In genomic region chr19:5472303-5472702, GRCh38 we compare ENCODE assay signal across 24 cellular contexts. TPM values are rescaled to one million over a fixed set of nuclear protein-coding genes. Genes with fewer than 3 reads are reported as not detected.
"Had no signal": no experiment of that assay in that cellular context is flagged by ENCODE, and none has a peak within 500 bp of the region (broad histone marks: within the 10 kb centered on the region; RNA-seq: fewer than 3 reads in every experiment).

No MANE protein-coding gene starts in this region.

- ATAC-seq: heart left ventricle; mucosa of descending colon; naive thymus-derived CD8-positive, alpha-beta T cell had no signal

- H3K4me1 ChIP-seq: tibial artery had no signal

- FAIRE-seq: frontal cortex, small intestine had no signal

- H3K9me3 Mint-ChIP-seq: naive thymus-derived CD8-positive, alpha-beta T cell had no signal

- H3K27ac Mint-ChIP-seq: naive thymus-derived CD8-positive, alpha-beta T cell had no signal

- H3K36me3 Mint-ChIP-seq: naive thymus-derived CD8-positive, alpha-beta T cell had no signal

- H3K27ac ChIP-seq: dorsolateral prefrontal cortex, heart left ventricle, right atrium auricular region, tibial artery had no signal

- H3K27me3 ChIP-seq: right atrium auricular region had no signal

- H3K4me3 Mint-ChIP-seq: naive thymus-derived CD8-positive, alpha-beta T cell had no signal

- H3K36me3 ChIP-seq: heart left ventricle, right atrium auricular region, tibial artery had no signal

- H3K9me3 ChIP-seq: heart left ventricle, mucosa of descending colon, right atrium auricular region, tibial artery had no signal

- DNase-seq: central memory CD4-positive, alpha-beta T cell; cortex of kidney; dorsolateral prefrontal cortex; effector CD8-positive, alpha-beta T cell; hippocampal formation; kidney glomerular epithelial cell; mucosa of descending colon; naive thymus-derived CD8-positive, alpha-beta T cell; posterior cingulate gyrus; small intestine; stimulated activated CD4-positive, alpha-beta T cell treated with anti-CD3 and anti-CD28 coated beads, Interleukin-2, amount 100 ng/mL, for 48 hours; stimulated activated naive CD4-positive, alpha-beta T cell treated with Interleukin-2 at 50 U/mL for 16 hours; tibial artery had no signal

- H3K4me1 Mint-ChIP-seq: naive thymus-derived CD8-positive, alpha-beta T cell had no signal

- H3K4me3 ChIP-seq: dorsolateral prefrontal cortex, heart left ventricle, mucosa of descending colon, right atrium auricular region, tibial artery had no signal

RNA-seq across cellular contexts. Expression of gene ZNRF4, which starts 17.1 kb away (rescaled TPM):
- total RNA-seq: frontal cortex; glomerular endothelial cell; heart left ventricle; liver; lung microvascular endothelial cell; mesenteric fat pad; mucosa of descending colon; naive thymus-derived CD8-positive, alpha-beta T cell; osteocyte; right atrium auricular region; temporal lobe; ureter had no signal
- polyA plus RNA-seq: heart left ventricle; liver; naive thymus-derived CD8-positive, alpha-beta T cell; neural cell; small intestine had no signal
